ENCODE assay signal across 15 cellular contexts in the genomic region with DNA sequence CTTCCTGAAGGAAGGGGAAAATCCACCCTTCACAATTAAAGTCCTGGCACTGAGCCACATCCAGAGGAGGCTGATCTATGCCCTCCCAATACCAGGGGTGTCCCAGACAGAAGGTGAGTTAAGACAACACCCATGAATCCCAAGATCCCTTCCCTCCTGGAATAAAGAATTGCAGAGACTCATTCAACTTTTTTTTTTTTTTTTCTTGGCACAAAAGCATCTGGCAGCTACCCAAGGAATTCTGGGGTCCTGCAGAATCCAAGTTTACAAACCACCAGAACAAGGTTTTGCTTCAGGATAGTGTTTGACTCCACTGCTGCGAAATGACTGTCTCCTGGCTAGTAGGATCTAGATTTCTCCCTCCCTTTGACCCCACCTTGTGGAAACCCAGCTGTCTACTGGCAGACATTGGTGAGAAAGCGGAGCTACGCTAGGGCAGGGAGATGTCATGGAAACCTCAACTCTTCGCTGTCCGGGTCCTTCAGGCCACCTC. TPM values are rescaled to one million over a fixed set of nuclear protein-coding genes. Genes with fewer than 3 reads are reported as not detected.
A peak's percentile ranks its signal among the peaks of the same experiment; 100 is the strongest.
DNase-seq lines count a peak whose midpoint lies in the region; ATAC-seq and TF ChIP-seq lines count a peak whose summit lies in the region.
"Had no signal": no experiment of that assay in that cellular context is flagged by ENCODE, and none has a peak within 500 bp of the region (broad histone marks: within the 10 kb centered on the region; RNA-seq: fewer than 3 reads in every experiment).

No MANE protein-coding gene starts in this region.

- H3K4me3 Mint-ChIP-seq in nephron progenitor cell: no peak overlapping the region
- H3K4me3 Mint-ChIP-seq: IgD-negative memory B cell; T-helper 2 cell treated with Interferon-gamma antibody and Interleukin-4, amounts not matched to agents 5 μg/mL and 100 μg/mL, for 36 hours had no signal

- intact Hi-C loops in Right ventricle myocardium inferior (cut with DNase I): no loop called here
- intact Hi-C loops in cardiac septum (cut with DNase I): no loop called here

- peaks cover 89% of the 10 kb centered on the region for H3K4me1 Mint-ChIP-seq in nephron progenitor cell

- DNase-seq in Right ventricle myocardium inferior (ENCODE audit: missing footprints) (no peak), cardiac septum (ENCODE audit: low spot score) (no peak), fibroblast of mammary gland (ENCODE audit: low read depth) (peak; percentile 64), nephron progenitor cell (no peak), NCI-H82 treated with DMSO at 0.1 percent for 48 hours (lab: John Stamatoyannopoulos, UW; ENCODE audit: unreplicated experiment) (no peak)
- no peak for DNase-seq in central memory CD4-positive, alpha-beta T cell
- no peak for DNase-seq in stimulated activated CD8-positive, alpha-beta memory T cell treated with anti-CD3 and anti-CD28 coated beads, Interleukin-4, amount 100 ng/mL, for 48 hours
- DNase-seq: ACHN; activated CD8-positive, alpha-beta memory T cell treated with anti-CD3 and anti-CD28 coated beads, Interleukin-2, amount 50 U/mL, for 48 hours; GF-D8; NCI-H774; substantia nigra had no signal

- H3K27ac Mint-ChIP-seq in nephron progenitor cell: peak overlapping the region; percentile 79
- H3K27ac Mint-ChIP-seq: IgD-negative memory B cell; T-helper 2 cell treated with Interferon-gamma antibody and Interleukin-4, amounts not matched to agents 5 μg/mL and 100 μg/mL, for 36 hours had no signal

- ATAC-seq in Right ventricle myocardium inferior (peak; percentile 66), HG03457 (IDR thresholded peaks at IDR 0.05; ENCODE audit: unreplicated experiment) (no peak)

- H3K36me3 Mint-ChIP-seq in nephron progenitor cell (ENCODE audit: low read depth): peaks cover 42% of the 10 kb centered on the region
- H3K36me3 Mint-ChIP-seq: IgD-negative memory B cell had no signal

- no peak overlapping the region for H3K4me3 ChIP-seq in fibroblast of mammary gland (ENCODE audit: control insufficient read depth, low read depth, low read length)

- H3K27me3 Mint-ChIP-seq in nephron progenitor cell (ENCODE audit: low read depth, poor library complexity): no peaks in the 10 kb centered on the region
- H3K27me3 Mint-ChIP-seq: IgD-negative memory B cell had no signal

- no peaks in the 10 kb centered on the region for H3K9me3 Mint-ChIP-seq in nephron progenitor cell
- H3K9me3 Mint-ChIP-seq: IgD-negative memory B cell; T-helper 2 cell treated with Interferon-gamma antibody and Interleukin-4, amounts not matched to agents 5 μg/mL and 100 μg/mL, for 36 hours had no signal

- TF ChIP-seq CTCF in fibroblast of mammary gland (conservative IDR thresholded peaks at IDR 0.05; ENCODE audit: control insufficient read depth, insufficient read depth, low read depth, low read length) (peak; percentile 19), nephron progenitor cell (IDR thresholded peaks at IDR 0.05) (no peak)

RNA-seq across cellular contexts. Expression of a gene that starts 37.4 kb away (rescaled TPM):
- total RNA-seq in Right ventricle myocardium inferior (24.4 TPM), cardiac septum (42.1 TPM)
